ENCODE assay signal across 20 cellular contexts in genomic region chr17:31386542-31387075, GRCh38. TPM values are rescaled to one million over a fixed set of nuclear protein-coding genes. Genes with fewer than 3 reads are reported as not detected.
A peak's percentile ranks its signal among the peaks of the same experiment; 100 is the strongest.
DNase-seq lines count a peak whose midpoint lies in the region; ATAC-seq, FAIRE-seq and TF ChIP-seq lines count a peak whose summit lies in the region.
"Had no signal": no experiment of that assay in that cellular context is flagged by ENCODE, and none has a peak within 500 bp of the region (broad histone marks: within the 10 kb centered on the region; RNA-seq: fewer than 3 reads in every experiment).

No MANE protein-coding gene starts in this region.

- no peaks in the 10 kb centered on the region for H3K9me2 ChIP-seq in SK-N-SH

- H3K36me3 ChIP-seq in SK-N-SH (replicated peaks in 1 of 2; ENCODE audit: control insufficient read depth in 1 of 2, insufficient read depth in 2 of 2, low read length in 1 of 2) (peaks cover 7 to 9% of the 10 kb centered on the region in 2 experiments), HEK293 (ENCODE audit: control insufficient read depth in 2 of 2, insufficient read depth in 1 of 2, low read length in 2 of 2) (peaks cover 0 to 7% of the 10 kb centered on the region in 2 experiments; a peak in 1 of 3 replicates), K562 (ENCODE audit: control insufficient read depth, insufficient read depth, low read length) (no peaks in the 10 kb centered on the region)
- H3K36me3 ChIP-seq: HAP-1 had no signal

- H3K27me3 Mint-ChIP-seq in neural crest cell (ENCODE audit: low read depth), result peaks cover 31% of the 10 kb centered on the region

- H2AFZ ChIP-seq in SK-N-SH (ENCODE audit: low read depth) (no peak overlapping the region), K562 (ENCODE audit: low read depth, low read length) (no peak overlapping the region)

- H3K4me3 ChIP-seq in SK-N-SH (ENCODE audit: low read depth in 2 of 2, low read length in 1 of 2) (no peak overlapping the region), HEK293 (ENCODE audit: low read depth, low read length) (no peak overlapping the region), K562 (no peak overlapping the region)
- H3K4me3 ChIP-seq: HAP-1 had no signal

- in situ Hi-C loops in K562 (cut with MboI), result loop anchor here (10.0 kb wide), 1 partner anchor 372 kb away; no protein-coding TSS in a partner anchor

- TF ChIP-seq CTCF in SK-N-SH (IDR thresholded peaks at IDR 0.05) (no peak), HEK293 (tag by site-specific recombination; IDR thresholded peaks at IDR 0.05) (no peak), K562 (IDR thresholded peaks at IDR 0.05 in 2 of 3, conservative IDR thresholded peaks at IDR 0.05 in 1 of 3; ENCODE audit: insufficient read depth in 2 of 3, low read depth in 1 of 3, low read length in 3 of 3) (no peak), neural crest cell (conservative IDR thresholded peaks at IDR 0.05) (no peak)

- H3K9me3 ChIP-seq in SK-N-SH (no peaks in the 10 kb centered on the region), HEK293 (ENCODE audit: control insufficient read depth, insufficient read depth, low read depth, low read length) (no peaks in the 10 kb centered on the region), K562 (replicated peaks; ENCODE audit: control insufficient read depth, insufficient read depth, low read depth, low read length) (no peaks in the 10 kb centered on the region)
- H3K9me3 ChIP-seq: HAP-1 had no signal

- DNase-seq in SK-N-SH (no peak), K562 (ENCODE audit: extremely low read depth in 1 of 4, low spot score in 3 of 4) (no peak), neural crest cell (ENCODE audit: low read depth, low spot score) (no peak)
- DNase-seq: ACHN; C1 segment of cervical spinal cord; Calu3; CD4-positive, alpha-beta T cell; DMS153; DMS79 treated with DMSO at 0.1 percent for 48 hours; GF-D8; HFFc6 had no signal

- peak overlapping the region; percentile 51 for H3K4me3 Mint-ChIP-seq in neural crest cell
- H3K4me3 Mint-ChIP-seq: B cell; CD4-positive, alpha-beta T cell; HFFc6; IgD-negative memory B cell had no signal

- H3F3A ChIP-seq in SK-N-SH (replicated peaks; ENCODE audit: insufficient read depth), result peaks cover 13% of the 10 kb centered on the region

- no peaks in the 10 kb centered on the region for H3K9me3 Mint-ChIP-seq in neural crest cell
- H3K9me3 Mint-ChIP-seq: CD4-positive, alpha-beta T cell; HFFc6; IgD-negative memory B cell had no signal

- 93% methylated on average over 3 of the region's 3 CpGs for WGBS in SK-N-SH (ENCODE audit: low lambda C conversion rate)
- 0% methylated on average over 3 of the region's 3 CpGs for WGBS in K562 (ENCODE audit: insufficient coverage, low coverage, missing lambda C conversion rate)

- H3K27ac ChIP-seq in SK-N-SH (ENCODE audit: low read depth in 2 of 2, low read length in 1 of 2) (no peak overlapping the region), HEK293 (ENCODE audit: extremely low read depth, low read depth, low read length) (no peak overlapping the region), K562 (ENCODE audit: extremely low read depth, low read depth, low read length) (no peak overlapping the region)

- no peak for TF ChIP-seq POLR2A in K562 (conservative IDR thresholded peaks at IDR 0.05)

- intact Hi-C loops in K562 (cut with micrococcal nuclease), result no loop called here

- no peak; the same call in 2 of the 3 replicates for ATAC-seq in SK-N-SH treated with all-trans-retinoic acid at 6 μM for 48 hours
- ATAC-seq in K562, result no peak
- no peak for ATAC-seq in HG03432 (IDR thresholded peaks at IDR 0.05; ENCODE audit: unreplicated experiment)
- ATAC-seq in HG03571 (IDR thresholded peaks at IDR 0.05; ENCODE audit: unreplicated experiment), result no peak
- no peak for ATAC-seq in HG02870 (IDR thresholded peaks at IDR 0.05; ENCODE audit: unreplicated experiment)

- BruUV-seq in K562 (replicated peaks; lab: Mats Ljungman, UMichigan), result no TSS peak

- H3K9ac ChIP-seq in SK-N-SH, result no peak overlapping the region
- no peak overlapping the region for H3K9ac ChIP-seq in K562 (ENCODE audit: insufficient read depth in 1 of 2, low read depth in 2 of 2, low read length in 2 of 2)

- CTCF ChIA-PET in SK-N-SH (lab: Yijun Ruan, JAX) (interaction anchor here (1.2 to 6.7 kb wide), 5 partner anchors 14 to 147 kb away, joined by 3 to 127 read pairs (median 26); no protein-coding TSS in a partner anchor), HEK293 (lab: Yijun Ruan, JAX) (interaction anchor here (1.0 kb wide), 2 partner anchors 9 to 13 kb away, joined by 3 read pairs; no protein-coding TSS in a partner anchor), K562 (lab: Yijun Ruan, JAX; ENCODE audit: low intra/inter-chr PET ratio) (no interaction called here)

- POLR2A ChIA-PET in SK-N-SH (lab: Yijun Ruan, JAX) (no interaction called here), HEK293 (lab: Yijun Ruan, JAX) (no interaction called here), K562 (lab: Yijun Ruan, JAX) (interaction anchor here (0.7 kb wide), 1 partner anchor 431 kb away, joined by 4 read pairs; no protein-coding TSS in a partner anchor)

- TF ChIP-seq RAD21 in SK-N-SH (IDR thresholded peaks at IDR 0.05; ENCODE audit: low read length), result no peak
- TF ChIP-seq RAD21 in K562 (CRISPR knock-in tag; conservative IDR thresholded peaks at IDR 0.05 in 1 of 2, IDR thresholded peaks at IDR 0.05 in 1 of 2), result no peak

- H4K20me1 ChIP-seq in SK-N-SH (ENCODE audit: insufficient read depth), result no peaks in the 10 kb centered on the region
- no peaks in the 10 kb centered on the region; the same call in none of the 2 replicates for H4K20me1 ChIP-seq in K562 (replicated peaks; ENCODE audit: control insufficient read depth, insufficient read depth, low read length)

- no peak for TF ChIP-seq EP300 in SK-N-SH (IDR thresholded peaks at IDR 0.05; ENCODE audit: borderline replicate concordance in 1 of 2, low read depth in 1 of 2, low read length in 1 of 2)
- TF ChIP-seq EP300 in K562 (IDR thresholded peaks at IDR 0.05; ENCODE audit: low read length), result no peak

- H3K9me1 ChIP-seq in K562 (ENCODE audit: control insufficient read depth, insufficient read depth, low read length), result no peaks in the 10 kb centered on the region

- H3K4me2 ChIP-seq in SK-N-SH (no peak overlapping the region), K562 (ENCODE audit: insufficient read depth, low read length) (no peak overlapping the region)

- H3K36me3 Mint-ChIP-seq in neural crest cell (ENCODE audit: low read depth), result no peaks in the 10 kb centered on the region

- H3K4me1 ChIP-seq in SK-N-SH (ENCODE audit: control insufficient read depth in 1 of 2, insufficient read depth in 2 of 2, low read depth in 1 of 2, low read length in 1 of 2) (peaks cover 0 to 13% of the 10 kb centered on the region in 2 experiments; a peak in 1 of 4 replicates), HEK293 (ENCODE audit: control insufficient read depth, insufficient read depth, low read length) (no peaks in the 10 kb centered on the region), K562 (replicated peaks in 1 of 2; ENCODE audit: control insufficient read depth in 2 of 2, insufficient read depth in 2 of 2, low read length in 2 of 2) (peaks cover 0 to 11% of the 10 kb centered on the region in 2 experiments; a peak in 3 of 5 replicates)

- peak overlapping the region; percentile 81 for H3K27ac Mint-ChIP-seq in neural crest cell (ENCODE audit: unreplicated experiment)
- H3K27ac Mint-ChIP-seq: B cell; CD4-positive, alpha-beta T cell had no signal

- H3K79me2 ChIP-seq in SK-N-SH (ENCODE audit: insufficient read depth) (no peaks in the 10 kb centered on the region), K562 (ENCODE audit: control insufficient read depth, insufficient read depth, low read length) (no peaks in the 10 kb centered on the region)

- H3K4me1 Mint-ChIP-seq in neural crest cell, result peaks cover 5% of the 10 kb centered on the region

- H3K27me3 ChIP-seq in SK-N-SH (ENCODE audit: insufficient read depth) (no peaks in the 10 kb centered on the region), K562 (ENCODE audit: control insufficient read depth in 2 of 2, insufficient read depth in 2 of 2, low read length in 2 of 2) (peaks cover 0 to 29% of the 10 kb centered on the region in 2 experiments; a peak in 3 of 5 replicates)

- FAIRE-seq in K562 (lab: Jason Lieb, UNC), result no peak
- FAIRE-seq: H1 had no signal

TF ChIP-seq in SK-N-SH, 30 proteins besides CTCF, POLR2A, EP300 and RAD21 (continues in another document):
- TF ChIP-seq FOXM1 (IDR thresholded peaks at IDR 0.05; ENCODE audit: low read depth), result no peak
- peak; percentile 25; the same call in 1 of the 2 replicates for TF ChIP-seq TCF12 (IDR thresholded peaks at IDR 0.05)

TF ChIP-seq in SK-N-SH treated with all-trans-retinoic acid at 6 μM for 48 hours, 23 proteins besides CTCF, POLR2A, EP300 and RAD21 (continues in another document):
- TF ChIP-seq OSR1 (CRISPR knock-in tag; IDR thresholded peaks at IDR 0.05) (no peak), ZFP30 (CRISPR knock-in tag; IDR thresholded peaks at IDR 0.05) (no peak)

TF ChIP-seq in K562, 482 proteins besides CTCF, POLR2A, EP300 and RAD21 (continues in another document):
- TF ChIP-seq CEBPG (CRISPR knock-in tag; IDR thresholded peaks at IDR 0.05), result no peak
- TF ChIP-seq CEBPG (tag; conservative IDR thresholded peaks at IDR 0.05 in 1 of 2, IDR thresholded peaks at IDR 0.05 in 1 of 2), result peak in 1 of 2 experiments; percentile 16; a peak in 1 of 4 replicates

RNA-seq across cellular contexts. Expression of gene RAB11FIP4, which starts 4.9 kb away (rescaled TPM):
- polyA plus RNA-seq in SK-N-SH (2012; rRNA removed), result 7.1 and 9.4 TPM in 2 replicates
- polyA plus RNA-seq in SK-N-SH (2012; cell fraction: cytosol; rRNA removed), result 7.0 and 10.5 TPM in 2 replicates
- polyA plus RNA-seq in SK-N-SH (2012; cell fraction: nucleus; rRNA removed), result 5.4 and 6.5 TPM in 2 replicates
- total RNA-seq in K562 (2011; cell fraction: chromatin; rRNA removed; ENCODE audit: low replicate concordance), result 9.2 and 21.1 TPM in 2 replicates
- 12.4 and 14.0 TPM in 2 replicates for total RNA-seq in K562 (2011; cell fraction: nucleolus; rRNA removed)
- 9.8 and 10.8 TPM in 2 replicates for total RNA-seq in K562 (2011; cell fraction: nucleoplasm; rRNA removed)
- 14.2 and 16.6 TPM in 2 replicates for total RNA-seq in K562 (2014; rRNA removed)
- total RNA-seq in K562 (2014; rRNA removed; fragmentation: Illumina TruSeq; extraction: Trizol), result 5.8 and 7.0 TPM in 2 replicates
- total RNA-seq in K562 (2015; rRNA removed; fragmentation: Illumina TruSeq; extraction: Trizol), result 9.8 and 11.5 TPM in 2 replicates
- 12.0 and 12.3 TPM in 2 replicates for total RNA-seq in K562 (2021)
- polyA plus RNA-seq in K562 (2011; rRNA removed), result 6.2 and 10.5 TPM in 2 replicates
- polyA plus RNA-seq in K562 (2011; cell fraction: cytosol; rRNA removed), result 5.7 and 10.3 TPM in 2 replicates
- 8.2 and 16.3 TPM in 2 replicates for polyA plus RNA-seq in K562 (2011; cell fraction: nucleus; rRNA removed)
- 8.3 and 12.2 TPM in 2 replicates for polyA plus RNA-seq in K562 (2012)
- polyA plus RNA-seq in K562 (2014; fragmentation: Illumina TruSeq; extraction: Trizol), result 8.1 and 8.9 TPM in 2 replicates
- polyA plus RNA-seq in K562 (2014; fragmentation: Nextera tagmentation; extraction: Ambion mirVana), result under 1 TPM; 0.62 to 0.66 TPM
- polyA plus RNA-seq in K562 (2014; rRNA removed), result 7.9 TPM in 2 replicates
- polyA minus RNA-seq in K562 (2011; rRNA and poly(A)+ RNA removed), result 13.4 and 22.4 TPM in 2 replicates
- polyA minus RNA-seq in K562 (2011; cell fraction: cytosol; rRNA and poly(A)+ RNA removed), result 5.8 and 12.3 TPM in 2 replicates
- polyA minus RNA-seq in K562 (2011; cell fraction: nucleus; rRNA and poly(A)+ RNA removed), result 9.4 and 11.8 TPM in 2 replicates
- total RNA-seq in neural crest cell, result 7.4 and 8.0 TPM in 2 replicates
